Comparison of ENCODE assay signal across 7 cellular contexts in the genomic region with DNA sequence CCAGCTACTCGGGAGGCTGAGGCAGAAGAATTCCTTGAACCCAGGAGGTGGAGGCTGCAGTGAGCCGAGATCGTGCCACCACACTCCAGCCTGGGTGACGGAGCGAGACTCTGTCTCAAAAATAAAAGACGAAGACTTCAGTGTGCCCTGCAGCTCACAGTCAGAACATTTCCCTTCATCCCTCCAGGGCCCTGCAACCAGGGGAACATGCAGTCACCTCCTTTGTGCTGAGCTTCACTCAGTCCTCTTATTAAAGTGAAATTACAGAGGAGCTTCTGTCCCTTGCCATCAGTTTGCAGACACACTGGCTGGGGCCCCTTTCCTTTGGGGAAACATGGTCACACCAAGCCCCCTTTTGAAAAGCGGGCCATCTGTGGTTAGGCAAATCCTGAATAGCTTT. TPM values are rescaled to one million over a fixed set of nuclear protein-coding genes. Genes with fewer than 3 reads are reported as not detected.
"Had no signal": no experiment of that assay in that cellular context is flagged by ENCODE, and none has a peak within 500 bp of the region (broad histone marks: within the 10 kb centered on the region; RNA-seq: fewer than 3 reads in every experiment).

No MANE protein-coding gene starts in this region.

- H3K9ac ChIP-seq: GM23248 had no signal

- H3K27ac ChIP-seq: GM23248, HL-60 had no signal

- H3K4me3 ChIP-seq: GM23248, HAP-1 had no signal

- H3K4me3 Mint-ChIP-seq: IgD-negative memory B cell had no signal

- H3K36me3 ChIP-seq: HAP-1 had no signal

- H3K27ac Mint-ChIP-seq: IgD-negative memory B cell had no signal

- H3K4me1 ChIP-seq: HAP-1 had no signal

- H3K4me1 Mint-ChIP-seq: IgD-negative memory B cell had no signal

- DNase-seq: GM23248, GOT3, H7 had no signal

- H3K9me3 ChIP-seq: HAP-1 had no signal

RNA-seq across cellular contexts. Expression of a gene that starts 24.2 kb away (rescaled TPM):
- total RNA-seq: GM23248, HepG2 had no signal
- polyA plus RNA-seq: HepG2, IgD-negative memory B cell had no signal
